ENCODE assay signal across 9 cellular contexts in genomic region chr20:49595811-49596545, GRCh38. TPM values are rescaled to one million over a fixed set of nuclear protein-coding genes. Genes with fewer than 3 reads are reported as not detected.
A peak's percentile ranks its signal among the peaks of the same experiment; 100 is the strongest.
DNase-seq lines count a peak whose midpoint lies in the region; ATAC-seq and TF ChIP-seq lines count a peak whose summit lies in the region.
"Had no signal": no experiment of that assay in that cellular context is flagged by ENCODE, and none has a peak within 500 bp of the region (broad histone marks: within the 10 kb centered on the region; RNA-seq: fewer than 3 reads in every experiment).

No MANE protein-coding gene starts in this region.

- DNase-seq in CD8-positive, alpha-beta T cell = peak in 2 of 7 experiments; percentile 8 to 22
- DNase-seq in T-helper 17 cell = no peak
- DNase-seq in chondrocyte (ENCODE audit: low spot score) = no peak
- peak; percentile 61 to 86 (median 77) for DNase-seq in stimulated activated CD4-positive, alpha-beta T cell treated with anti-CD3 and anti-CD28 coated beads, Interleukin-12 subunit alpha, Interleukin-12 subunit beta, amount 100 ng/mL, for 48 hours (ENCODE audit: low read depth in 2 of 3, low spot score in 1 of 3)
- no peak for DNase-seq in amygdala (lab: John Stamatoyannopoulos, UW)
- DNase-seq in KBM-7 = no peak
- no peak for DNase-seq in NOMO-1 (lab: John Stamatoyannopoulos, UW; ENCODE audit: unreplicated experiment in 2 of 2)
- no peak for DNase-seq in NCI-H1694 (lab: John Stamatoyannopoulos, UW)

- H3K4me1 ChIP-seq in CD8-positive, alpha-beta T cell (ENCODE audit: insufficient read depth, low read length) = peaks cover 23% of the 10 kb centered on the region

- no peak overlapping the region for H3K27ac ChIP-seq in CD8-positive, alpha-beta T cell (ENCODE audit: low read depth, low read length)
- H3K27ac ChIP-seq: cardiac muscle cell had no signal

- no peak overlapping the region for H3K4me3 Mint-ChIP-seq in CD8-positive, alpha-beta T cell
- peak overlapping the region; percentile 65 for H3K4me3 Mint-ChIP-seq in T-helper 17 cell
- no peak overlapping the region for H3K4me3 Mint-ChIP-seq in chondrocyte (ENCODE audit: unreplicated experiment)

- no peaks in the 10 kb centered on the region for H3K27me3 ChIP-seq in CD8-positive, alpha-beta T cell (ENCODE audit: insufficient read depth, low read length)
- H3K27me3 ChIP-seq: cardiac muscle cell had no signal

- peaks cover 33% of the 10 kb centered on the region for H3K4me1 Mint-ChIP-seq in CD8-positive, alpha-beta T cell (ENCODE audit: low read depth)
- H3K4me1 Mint-ChIP-seq in T-helper 17 cell (peaks cover 35% of the 10 kb centered on the region), chondrocyte (ENCODE audit: low read depth) (peaks cover 54% of the 10 kb centered on the region)

- H3K36me3 Mint-ChIP-seq in CD8-positive, alpha-beta T cell = no peaks in the 10 kb centered on the region
- H3K36me3 Mint-ChIP-seq in T-helper 17 cell (ENCODE audit: low read depth) = no peaks in the 10 kb centered on the region
- H3K36me3 Mint-ChIP-seq in chondrocyte (ENCODE audit: low read depth) = no peaks in the 10 kb centered on the region

- H3K27ac Mint-ChIP-seq in CD8-positive, alpha-beta T cell = peak overlapping the region; percentile 37
- H3K27ac Mint-ChIP-seq in T-helper 17 cell = peak overlapping the region; percentile 84
- H3K27ac Mint-ChIP-seq in chondrocyte (ENCODE audit: unreplicated experiment) = peak overlapping the region; percentile 34

- no peaks in the 10 kb centered on the region for H3K9me3 ChIP-seq in CD8-positive, alpha-beta T cell (ENCODE audit: low read length)
- no peaks in the 10 kb centered on the region for H3K9me3 ChIP-seq in T-helper 17 cell (ENCODE audit: control insufficient read depth, low read length, poor library complexity, severe bottlenecking)

- CTCF ChIA-PET in CD8-positive, alpha-beta T cell (lab: Charles Lee) = interaction anchor here (0.8 to 2.2 kb wide), 4 partner anchors 13 to 55 kb away, joined by 3 to 12 read pairs (median 3); no protein-coding TSS in a partner anchor

- no peak for TF ChIP-seq CTCF in CD8-positive, alpha-beta T cell (IDR thresholded peaks at IDR 0.05)
- TF ChIP-seq CTCF in chondrocyte (IDR thresholded peaks at IDR 0.05) = no peak

- intact Hi-C loops in CD8-positive, alpha-beta T cell (cut with DNase I, micrococcal nuclease) = no loop called here

- H3K4me3 ChIP-seq in CD8-positive, alpha-beta T cell (ENCODE audit: low read depth, low read length) = no peak overlapping the region
- H3K4me3 ChIP-seq: cardiac muscle cell had no signal

- in situ Hi-C loops in KBM-7 (cut with MboI; ENCODE audit: low pct_unique_long_range_greater_than_20kb, low sequenced_read_pairs) = no loop called here

- no peaks in the 10 kb centered on the region for H3K36me3 ChIP-seq in CD8-positive, alpha-beta T cell (ENCODE audit: insufficient read depth, low read length)
- H3K36me3 ChIP-seq: cardiac muscle cell had no signal

- POLR2A ChIA-PET in CD8-positive, alpha-beta T cell (lab: Charles Lee) = no interaction called here

- no peaks in the 10 kb centered on the region for H3K9me3 Mint-ChIP-seq in CD8-positive, alpha-beta T cell
- no peaks in the 10 kb centered on the region for H3K9me3 Mint-ChIP-seq in chondrocyte (ENCODE audit: low read depth)

- peaks cover 4% of the 10 kb centered on the region for H3K27me3 Mint-ChIP-seq in CD8-positive, alpha-beta T cell (ENCODE audit: low read depth)
- H3K27me3 Mint-ChIP-seq in T-helper 17 cell (no peaks in the 10 kb centered on the region), chondrocyte (ENCODE audit: low read depth) (no peaks in the 10 kb centered on the region)

- ATAC-seq in CD8-positive, alpha-beta T cell = peak; percentile 62
- ATAC-seq in T-helper 17 cell = peak; percentile 21

RNA-seq across cellular contexts. Expression of gene PTGIS, which starts 28.0 kb away (rescaled TPM):
- not detected for total RNA-seq in CD8-positive, alpha-beta T cell
- total RNA-seq in T-helper 17 cell (not detected), chondrocyte (88.7 to 165 TPM (median 91.5 TPM) in 3 replicates)

Comparison
In these comparisons a context has a peak if more than half of its experiments do, and no peak if none do; other contexts are left out.
1. DNase-seq: peak in stimulated activated CD4-positive, alpha-beta T cell treated with anti-CD3 and anti-CD28 coated beads, Interleukin-12 subunit alpha, Interleukin-12 subunit beta, amount 100 ng/mL, for 48 hours (3 of 3); none in T-helper 17 cell (0 of 3), chondrocyte (single experiment), amygdala (0 of 56), KBM-7 (single experiment), NOMO-1 (0 of 2) and NCI-H1694 (single experiment).
2. H3K27ac Mint-ChIP-seq: peak in every context shown above with its lines; median percentile 84 in T-helper 17 cell; 37 in CD8-positive, alpha-beta T cell; 34 in chondrocyte.
3. RNA of gene PTGIS, which starts 28.0 kb away (total RNA-seq): 88.7 to 165 TPM in chondrocyte; not detected in T-helper 17 cell and not detected in CD8-positive, alpha-beta T cell; every median in the first group is over 10 times any median in the second.